In genomic region chr16:19696961-19697360, GRCh38 we compare ENCODE assay signal across 3 cellular contexts.
A peak's percentile ranks its signal among the peaks of the same experiment; 100 is the strongest.
TF ChIP-seq lines count a peak whose summit lies in the region.

No MANE protein-coding gene starts in this region.

TF ChIP-seq in A549, 52 proteins besides CTCF, POLR2A, EP300 and RAD21:
- TF ChIP-seq E2F6 (IDR thresholded peaks at IDR 0.05; ENCODE audit: borderline replicate concordance, low read depth) (no peak), MAX (IDR thresholded peaks at IDR 0.05) (no peak), ZFP36 (IDR thresholded peaks at IDR 0.05; ENCODE audit: borderline replicate concordance, partially characterized antibody) (no peak), PBX3 (IDR thresholded peaks at IDR 0.05) (no peak), JUN (IDR thresholded peaks at IDR 0.05) (no peak), ATOH8 (CRISPR knock-in tag; IDR thresholded peaks at IDR 0.05; ENCODE audit: low read depth) (no peak), MYC (IDR thresholded peaks at IDR 0.05; ENCODE audit: borderline replicate concordance, low read length) (no peak), BCL3 (IDR thresholded peaks at IDR 0.05) (no peak), HDAC2 (IDR thresholded peaks at IDR 0.05) (no peak), NFE2L2 (conservative IDR thresholded peaks at IDR 0.05; ENCODE audit: low read length) (no peak), CBX8 (IDR thresholded peaks at IDR 0.05) (no peak), NPAS2 (CRISPR knock-in tag; IDR thresholded peaks at IDR 0.05; ENCODE audit: borderline replicate concordance) (no peak), GATA3 (IDR thresholded peaks at IDR 0.05; ENCODE audit: borderline replicate concordance) (no peak), CHD4 (IDR thresholded peaks at IDR 0.05; ENCODE audit: borderline replicate concordance) (no peak), FOSL2 (IDR thresholded peaks at IDR 0.05) (no peak), FOSL2 (CRISPR knock-in tag; IDR thresholded peaks at IDR 0.05) (no peak), HEYL (CRISPR knock-in tag; IDR thresholded peaks at IDR 0.05) (no peak)

TF ChIP-seq in IMR-90, 13 proteins besides CTCF, POLR2A, EP300 and RAD21:
- TF ChIP-seq MAZ (IDR thresholded peaks at IDR 0.05; ENCODE audit: borderline replicate concordance, low read depth, low read length) (no peak), MAFK (IDR thresholded peaks at IDR 0.05; ENCODE audit: low read depth, low read length) (no peak), NFE2L2 (IDR thresholded peaks at IDR 0.05; ENCODE audit: low read depth, low read length) (no peak), ELK1 (IDR thresholded peaks at IDR 0.05; ENCODE audit: borderline replicate concordance, low read depth, low read length) (no peak), BHLHE40 (IDR thresholded peaks at IDR 0.05; ENCODE audit: low read depth, low read length) (no peak), SMC3 (IDR thresholded peaks at IDR 0.05; ENCODE audit: low read depth, low read length) (no peak), RCOR1 (IDR thresholded peaks at IDR 0.05; ENCODE audit: insufficient replicate concordance, low read length) (no peak), CHD1 (IDR thresholded peaks at IDR 0.05; ENCODE audit: low read depth, low read length) (no peak), FOS (IDR thresholded peaks at IDR 0.05; ENCODE audit: low read depth, low read length) (no peak), CEBPB (IDR thresholded peaks at IDR 0.05; ENCODE audit: low read depth, low read length) (no peak), USF2 (IDR thresholded peaks at IDR 0.05; ENCODE audit: low read depth, low read length) (no peak), MXI1 (IDR thresholded peaks at IDR 0.05; ENCODE audit: borderline replicate concordance, low read depth, low read length) (no peak), RFX5 (IDR thresholded peaks at IDR 0.05; ENCODE audit: low read depth, low read length) (no peak)

TF ChIP-seq in K562, 482 proteins besides CTCF, POLR2A, EP300 and RAD21:
- TF ChIP-seq XRCC5 (IDR thresholded peaks at IDR 0.05; ENCODE audit: low read depth, low read length) (no peak), POLR2G (IDR thresholded peaks at IDR 0.05; ENCODE audit: low read depth, low read length) (peak; percentile 62)
